ENCODE assay signal across 25 cellular contexts in genomic region chr22:35781898-35782297, GRCh38.
DNase-seq lines count a peak whose midpoint lies in the region; ATAC-seq, FAIRE-seq and TF ChIP-seq lines count a peak whose summit lies in the region.
"Had no signal": no experiment of that assay in that cellular context is flagged by ENCODE, and none has a peak within 500 bp of the region (broad histone marks: within the 10 kb centered on the region; RNA-seq: fewer than 3 reads in every experiment).

No MANE protein-coding gene starts in this region.

- no peak overlapping the region for H3K4me3 Mint-ChIP-seq in chondrocyte (ENCODE audit: unreplicated experiment)
- no peak overlapping the region for H3K4me3 Mint-ChIP-seq in activated T-cell treated with anti-CD3 and anti-CD28 coated beads, Interleukin-2, amount 50 U/mL, for 4 hours
- H3K4me3 Mint-ChIP-seq: CD8-positive, alpha-beta T cell; GM23338 had no signal

- H3K4me2 ChIP-seq in BLaER1 treated with 17β-estradiol and CSF1 and Interleukin-3, amounts not matched to agents 10 nM and 100 nM, result peak overlapping the region in 9 of 11 experiments; percentile 9 to 61 (median 43); a peak in 13 of 22 replicates
- H3K4me2 ChIP-seq: GM23338, KMS-11 had no signal

- intact Hi-C loops in gastrocnemius medialis (cut with DNase I; ENCODE audit: low total_unique reads), result loop anchor here (5.0 kb wide), 1 partner anchor 55 kb away; no protein-coding TSS in a partner anchor

- H3K27me3 Mint-ChIP-seq in chondrocyte (ENCODE audit: low read depth), result no peaks in the 10 kb centered on the region
- H3K27me3 Mint-ChIP-seq in activated T-cell treated with anti-CD3 and anti-CD28 coated beads, Interleukin-2, amount 50 U/mL, for 4 hours (ENCODE audit: low read depth), result peaks cover 9% of the 10 kb centered on the region

- no peaks in the 10 kb centered on the region for H4K20me1 ChIP-seq in BLaER1 treated with 17β-estradiol and CSF1 and Interleukin-3, amounts not matched to agents 10 nM and 100 nM

- H3K36me3 ChIP-seq in BLaER1 treated with 17β-estradiol and CSF1 and Interleukin-3, amounts not matched to agents 10 nM and 100 nM, result 0 out of 22 replicates have a peak, but pooled peaks cover 0 to 4% (median 0%) of the 10 kb centered on the region in 11 experiments
- no peaks in the 10 kb centered on the region for H3K36me3 ChIP-seq in gastrocnemius medialis

- no peak for TF ChIP-seq POLR2A in gastrocnemius medialis (IDR thresholded peaks at IDR 0.05)

- no peak for TF ChIP-seq CTCF in chondrocyte (IDR thresholded peaks at IDR 0.05)
- TF ChIP-seq CTCF in gastrocnemius medialis (IDR thresholded peaks at IDR 0.05 in 4 of 5, conservative IDR thresholded peaks at IDR 0.05 in 1 of 5), result no peak

- H3K9me3 Mint-ChIP-seq in chondrocyte (ENCODE audit: low read depth), result no peaks in the 10 kb centered on the region
- H3K9me3 Mint-ChIP-seq in activated T-cell treated with anti-CD3 and anti-CD28 coated beads, Interleukin-2, amount 50 U/mL, for 4 hours, result no peaks in the 10 kb centered on the region
- H3K9me3 Mint-ChIP-seq: CD8-positive, alpha-beta T cell; GM23338 had no signal

- ATAC-seq in gastrocnemius medialis, result peak; percentile 65 to 67
- no peak for ATAC-seq in activated T-cell treated with anti-CD3 and anti-CD28 coated beads, Interleukin-2, amount 50 U/mL, for 4 hours
- ATAC-seq: CD8-positive, alpha-beta T cell had no signal

- H3K4me3 ChIP-seq in BLaER1 treated with 17β-estradiol and CSF1 and Interleukin-3, amounts not matched to agents 10 nM and 100 nM, result no peak overlapping the region
- H3K4me3 ChIP-seq in gastrocnemius medialis, result no peak overlapping the region
- H3K4me3 ChIP-seq: GM23338, HAP-1, SJSA1 had no signal

- H3K4me1 Mint-ChIP-seq in chondrocyte (ENCODE audit: low read depth), result peaks cover 86% of the 10 kb centered on the region
- no peaks in the 10 kb centered on the region for H3K4me1 Mint-ChIP-seq in activated T-cell treated with anti-CD3 and anti-CD28 coated beads, Interleukin-2, amount 50 U/mL, for 4 hours (ENCODE audit: low read depth)

- peaks cover 19 to 37% (median 25%) of the 10 kb centered on the region in 10 experiments; a peak in 19 of 20 replicates for H3K4me1 ChIP-seq in BLaER1 treated with 17β-estradiol and CSF1 and Interleukin-3, amounts not matched to agents 10 nM and 100 nM
- peaks cover 59 to 76% of the 10 kb centered on the region in 2 donors for H3K4me1 ChIP-seq in gastrocnemius medialis

- no peaks in the 10 kb centered on the region for H3K9me3 ChIP-seq in BLaER1 treated with 17β-estradiol and CSF1 and Interleukin-3, amounts not matched to agents 10 nM and 100 nM (replicated peaks in 1 of 11)
- H3K9me3 ChIP-seq in gastrocnemius medialis, result no peaks in the 10 kb centered on the region
- H3K9me3 ChIP-seq: HAP-1, SJSA1 had no signal

- DNase-seq in chondrocyte (ENCODE audit: low spot score), result no peak
- no peak for DNase-seq in gastrocnemius medialis
- no peak for DNase-seq in activated CD8-positive, alpha-beta memory T cell treated with anti-CD3 and anti-CD28 coated beads, Interleukin-2, amount 50 U/mL, for 4 hours
- DNase-seq in activated T-cell treated with anti-CD3 and anti-CD28 coated beads, Interleukin-2, amount 50 U/mL, for 4 hours, result no peak
- DNase-seq in NCI-H128 (lab: John Stamatoyannopoulos, UW; ENCODE audit: unreplicated experiment), result no peak
- DNase-seq in T-helper 2 cell, result no peak
- DNase-seq: Calu3; CD8-positive, alpha-beta T cell; DMS153; IMR-90; NCI-H1417; NCI-H1694 treated with DMSO at 0.1 percent for 48 hours; NCI-H2081 treated with DMSO at 0.1 percent for 48 hours; NCI-H2171 treated with DMSO at 0.1 percent for 48 hours; NCI-H524 treated with DMSO at 0.1 percent for 48 hours; NCI-H82; OCI-M1 had no signal

- peak; percentile 40 for FAIRE-seq in A204.1 (lab: Jason Lieb, UNC)
- FAIRE-seq: GM12891, RCC 7860 had no signal

- no peak overlapping the region for H3K27ac ChIP-seq in BLaER1 treated with 17β-estradiol and CSF1 and Interleukin-3, amounts not matched to agents 10 nM and 100 nM
- peak overlapping the region; percentile 74 to 83 (median 81) for H3K27ac ChIP-seq in gastrocnemius medialis
- H3K27ac ChIP-seq: KMS-11, SJSA1 had no signal

- H3K36me3 Mint-ChIP-seq in chondrocyte (ENCODE audit: low read depth), result peaks cover 9% of the 10 kb centered on the region
- H3K36me3 Mint-ChIP-seq in activated T-cell treated with anti-CD3 and anti-CD28 coated beads, Interleukin-2, amount 50 U/mL, for 4 hours (ENCODE audit: insufficient read depth), result no peaks in the 10 kb centered on the region
- H3K36me3 Mint-ChIP-seq: CD8-positive, alpha-beta T cell had no signal

- H3K9ac ChIP-seq in BLaER1 treated with 17β-estradiol and CSF1 and Interleukin-3, amounts not matched to agents 10 nM and 100 nM, result no peak overlapping the region
- H3K9ac ChIP-seq: KMS-11 had no signal

- H3K27ac Mint-ChIP-seq in chondrocyte (ENCODE audit: unreplicated experiment), result peak overlapping the region; percentile 78
- H3K27ac Mint-ChIP-seq: CD8-positive, alpha-beta T cell had no signal

- H3K27me3 ChIP-seq in BLaER1 treated with 17β-estradiol and CSF1 and Interleukin-3, amounts not matched to agents 10 nM and 100 nM, result no peaks in the 10 kb centered on the region
- H3K27me3 ChIP-seq in gastrocnemius medialis, result no peaks in the 10 kb centered on the region
- H3K27me3 ChIP-seq: SJSA1 had no signal

- in situ Hi-C loops in gastrocnemius medialis (cut with MboI; ENCODE audit: low sequenced_read_pairs in 4 of 4), result no loop called here

Comparison
In these comparisons a context has a peak if more than half of its experiments do, and no peak if none do; other contexts are left out.
1. H3K27ac ChIP-seq: peak in gastrocnemius medialis (4 of 4); none in BLaER1 treated with 17β-estradiol and CSF1 and Interleukin-3, amounts not matched to agents 10 nM and 100 nM (0 of 11).
2. ATAC-seq: peak in gastrocnemius medialis (2 of 2); none in activated T-cell treated with anti-CD3 and anti-CD28 coated beads, Interleukin-2, amount 50 U/mL, for 4 hours (0 of 2).